ENCODE assay signal across 1 cellular context in the genomic region with DNA sequence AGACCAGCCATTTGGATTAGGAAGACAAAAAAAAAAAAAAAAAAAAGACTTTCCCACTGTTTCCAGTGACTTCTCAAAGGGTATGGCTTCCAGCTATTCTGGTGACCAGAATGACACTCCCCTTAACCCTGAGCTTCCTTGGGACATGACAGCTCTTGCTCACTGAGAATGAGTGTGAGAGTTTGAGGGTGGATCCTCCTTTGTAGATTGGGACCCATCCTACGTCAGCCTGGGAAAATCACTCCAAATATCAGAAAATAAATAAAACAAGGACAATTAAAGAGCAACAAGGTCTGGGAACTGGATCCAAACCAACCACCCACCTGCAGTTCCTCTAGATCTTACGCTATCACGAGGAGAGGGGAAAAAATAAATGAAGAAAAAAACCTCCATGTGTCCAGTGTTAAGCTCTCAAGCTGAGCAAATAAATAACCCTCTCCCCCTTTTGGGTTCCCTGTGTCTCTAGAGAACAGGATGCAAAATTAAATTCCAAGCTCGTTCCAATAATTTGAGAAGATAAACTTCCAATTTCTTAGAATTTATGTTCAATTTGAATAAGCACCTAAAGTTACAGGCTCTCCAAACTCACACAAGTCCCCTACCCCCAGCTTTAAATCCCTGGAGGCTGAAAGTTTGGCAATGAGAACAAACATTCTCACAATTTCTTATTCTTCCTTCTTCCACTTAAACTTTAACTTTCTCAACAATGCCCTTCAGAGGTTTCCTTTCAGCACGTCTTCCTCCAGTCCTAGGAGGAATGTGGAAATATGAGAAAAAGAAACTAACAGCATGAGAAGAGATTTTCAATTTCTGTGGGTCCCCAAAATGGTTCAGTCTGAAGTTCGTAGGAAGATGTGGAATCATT.
TF ChIP-seq lines count a peak whose summit lies in the region.

No MANE protein-coding gene starts in this region.

TF ChIP-seq in endothelial cell of umbilical vein, 7 proteins besides CTCF, POLR2A, EP300 and RAD21:
- TF ChIP-seq FOS (IDR thresholded peaks at IDR 0.05; ENCODE audit: borderline replicate concordance, insufficient read depth, low read length) (no peak), MYC (IDR thresholded peaks at IDR 0.05; ENCODE audit: low read depth, low read length) (no peak), JUN (IDR thresholded peaks at IDR 0.05; ENCODE audit: borderline replicate concordance, insufficient read depth, insufficient read length, low read depth) (no peak), POLR2AphosphoS5 (IDR thresholded peaks at IDR 0.05; ENCODE audit: insufficient read depth, low read depth, low read length) (no peak), GATA2 (IDR thresholded peaks at IDR 0.05; ENCODE audit: insufficient read depth, insufficient read length, low read depth, low read length) (no peak), EZH2 (IDR thresholded peaks at IDR 0.05; ENCODE audit: borderline replicate concordance, low read depth, low read length, severe bottlenecking) (no peak)
- TF ChIP-seq, protein P1, sequence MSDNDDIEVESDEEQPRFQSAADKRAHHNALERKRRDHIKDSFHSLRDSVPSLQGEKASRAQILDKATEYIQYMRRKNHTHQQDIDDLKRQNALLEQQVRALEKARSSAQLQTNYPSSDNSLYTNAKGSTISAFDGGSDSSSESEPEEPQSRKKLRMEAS (IDR thresholded peaks at IDR 0.05; ENCODE audit: insufficient read depth, insufficient read length): no peak
